In genomic region chr3:193782280-193782654, GRCh38 we compare ENCODE assay signal across 13 cellular contexts.
A peak's percentile ranks its signal among the peaks of the same experiment; 100 is the strongest.
DNase-seq lines count a peak whose midpoint lies in the region; ATAC-seq and TF ChIP-seq lines count a peak whose summit lies in the region.
"Had no signal": no experiment of that assay in that cellular context is flagged by ENCODE, and none has a peak within 500 bp of the region (broad histone marks: within the 10 kb centered on the region; RNA-seq: fewer than 3 reads in every experiment).

No MANE protein-coding gene starts in this region.

- no peak overlapping the region for H2BK20ac ChIP-seq in H9 (ENCODE audit: low read depth, low read length, poor library complexity, severe bottlenecking)

- no peaks in the 10 kb centered on the region for H3K36me3 Mint-ChIP-seq in H9 (ENCODE audit: insufficient read depth in 1 of 3, low read depth in 3 of 3)
- no peaks in the 10 kb centered on the region for H3K36me3 Mint-ChIP-seq in naive thymus-derived CD8-positive, alpha-beta T cell
- H3K36me3 Mint-ChIP-seq: activated naive CD4-positive, alpha-beta T cell treated with anti-CD3 and anti-CD28 coated beads, Interleukin-2, amount 10 ng/mL, durations not matched to agents 7 days and 5 days had no signal

- ATAC-seq in naive thymus-derived CD8-positive, alpha-beta T cell, result no peak
- ATAC-seq: activated CD8-positive, alpha-beta T cell treated with anti-CD3 and anti-CD28 coated beads for 36 hours had no signal

- H3K79me2 ChIP-seq in H9 (ENCODE audit: insufficient read depth, low read length), result no peaks in the 10 kb centered on the region
- H3K79me2 ChIP-seq in MM.1S (ENCODE audit: low read length), result no peaks in the 10 kb centered on the region

- H3K27ac Mint-ChIP-seq in H9, result no peak overlapping the region
- H3K27ac Mint-ChIP-seq in naive thymus-derived CD8-positive, alpha-beta T cell, result peak overlapping the region in 1 of 10 donors; percentile 1
- H3K27ac Mint-ChIP-seq: activated CD8-positive, alpha-beta T cell treated with anti-CD3 and anti-CD28 coated beads for 36 hours; activated naive CD4-positive, alpha-beta T cell treated with anti-CD3 and anti-CD28 coated beads, Interleukin-2, amount 10 ng/mL, durations not matched to agents 7 days and 5 days; CD4-positive, alpha-beta T cell had no signal

- no peaks in the 10 kb centered on the region for H3K36me3 ChIP-seq in SK-N-MC (ENCODE audit: insufficient read depth, low read length)
- no peaks in the 10 kb centered on the region for H3K36me3 ChIP-seq in prostate gland
- H3K36me3 ChIP-seq in MM.1S (replicated peaks; ENCODE audit: insufficient read depth, low read length), result no peaks in the 10 kb centered on the region

- no peak overlapping the region for H4K91ac ChIP-seq in H9 (ENCODE audit: insufficient read length, low read depth, low read length)

- H3K4me1 Mint-ChIP-seq in H9, result peaks cover 38 to 49% of the 10 kb centered on the region in 2 experiments
- H3K4me1 Mint-ChIP-seq in naive thymus-derived CD8-positive, alpha-beta T cell, result no peaks in the 10 kb centered on the region

- H3K4me3 ChIP-seq in SK-N-MC, result peak overlapping the region; percentile 31
- H3K4me3 ChIP-seq in prostate gland, result no peak overlapping the region
- no peak overlapping the region for H3K4me3 ChIP-seq in MM.1S (ENCODE audit: low read length)
- H3K4me3 ChIP-seq: skin epidermis had no signal

- no peak overlapping the region for H3K4me2 ChIP-seq in H9 (ENCODE audit: insufficient read depth, insufficient read length, low read length)
- H3K4me2 ChIP-seq in MM.1S (ENCODE audit: low read depth, low read length), result no peak overlapping the region

- H3K9ac ChIP-seq in H9 (ENCODE audit: extremely low read depth, insufficient read length, low read length) (no peak overlapping the region), SK-N-MC (ENCODE audit: insufficient read length) (no peak overlapping the region), MM.1S (ENCODE audit: low read length) (no peak overlapping the region)

- H3K4me3 Mint-ChIP-seq in H9, result no peak overlapping the region
- no peak overlapping the region for H3K4me3 Mint-ChIP-seq in naive thymus-derived CD8-positive, alpha-beta T cell
- H3K4me3 Mint-ChIP-seq: activated CD8-positive, alpha-beta T cell treated with anti-CD3 and anti-CD28 coated beads for 36 hours; activated naive CD4-positive, alpha-beta T cell treated with anti-CD3 and anti-CD28 coated beads, Interleukin-2, amount 10 ng/mL, durations not matched to agents 7 days and 5 days; CD4-positive, alpha-beta T cell had no signal

- H3K14ac ChIP-seq in H9 (ENCODE audit: insufficient read depth, low read length), result no peak overlapping the region

- H2AK5ac ChIP-seq in H9 (ENCODE audit: insufficient read length, low read length), result no peak overlapping the region

- H3K9me2 ChIP-seq in MM.1S (replicated peaks; ENCODE audit: insufficient read depth, low read length), result no peaks in the 10 kb centered on the region

- H3K4me1 ChIP-seq in H9 (ENCODE audit: insufficient read depth, low read length) (peaks cover 4% of the 10 kb centered on the region; the same call in 1 of the 2 replicates), prostate gland (replicated peaks) (no peaks in the 10 kb centered on the region), MM.1S (ENCODE audit: low read length) (0 out of 2 replicates have a peak, but pooled peaks cover 5% of the 10 kb centered on the region)

- no peak overlapping the region for H2BK5ac ChIP-seq in H9 (ENCODE audit: insufficient read length, low read length)

- no peak overlapping the region for H2BK12ac ChIP-seq in H9 (ENCODE audit: insufficient read length, low read depth, low read length)

- no peak overlapping the region for H4K8ac ChIP-seq in H9 (replicated peaks; ENCODE audit: insufficient read length, low read depth, low read length)

- H3K9me3 ChIP-seq in H9 (ENCODE audit: control insufficient read depth, low read depth, low read length) (no peaks in the 10 kb centered on the region), SK-N-MC (ENCODE audit: low read depth, low read length) (no peaks in the 10 kb centered on the region), prostate gland (no peaks in the 10 kb centered on the region), MM.1S (replicated peaks; ENCODE audit: insufficient read depth, low read length) (no peaks in the 10 kb centered on the region)

- POLR2A ChIA-PET in naive thymus-derived CD8-positive, alpha-beta T cell (lab: Charles Lee), result no interaction called here

- no peaks in the 10 kb centered on the region for H3F3A ChIP-seq in MM.1S (ENCODE audit: insufficient read depth, low read length)

- intact Hi-C loops in prostate gland (cut with DNase I), result no loop called here

- peaks cover 84% of the 10 kb centered on the region for H3K27me3 Mint-ChIP-seq in H9 (ENCODE audit: low read depth)
- H3K27me3 Mint-ChIP-seq in naive thymus-derived CD8-positive, alpha-beta T cell, result peaks cover 17 to 72% (median 34%) of the 10 kb centered on the region in 5 donors

- H2AFZ ChIP-seq in H9 (ENCODE audit: low read length) (no peak overlapping the region), MM.1S (ENCODE audit: low read length) (no peak overlapping the region)

- H3K27me3 ChIP-seq in H9 (ENCODE audit: insufficient read depth, low read length), result peaks cover 5% of the 10 kb centered on the region; the same call in 1 of the 2 replicates
- H3K27me3 ChIP-seq in prostate gland (replicated peaks; ENCODE audit: insufficient read depth), result no peaks in the 10 kb centered on the region
- no peaks in the 10 kb centered on the region for H3K27me3 ChIP-seq in MM.1S (replicated peaks; ENCODE audit: insufficient read depth, low read length)

- H2BK15ac ChIP-seq in H9 (ENCODE audit: low read depth, low read length), result no peak overlapping the region

- TF ChIP-seq POLR2A in prostate gland (IDR thresholded peaks at IDR 0.05), result no peak

- H4K20me1 ChIP-seq in H9 (ENCODE audit: control insufficient read depth, insufficient read depth, insufficient read length), result no peaks in the 10 kb centered on the region
- H4K20me1 ChIP-seq in MM.1S (ENCODE audit: insufficient read depth, low read length), result no peaks in the 10 kb centered on the region

- H3K23ac ChIP-seq in H9 (ENCODE audit: insufficient read length, low read depth, low read length), result no peak overlapping the region

- H3K56ac ChIP-seq in H9 (ENCODE audit: insufficient read length, low read depth, low read length), result no peak overlapping the region

- H3K9me3 Mint-ChIP-seq in H9, result peaks cover 0 to 2% of the 10 kb centered on the region in 2 experiments; a peak in 3 of 5 replicates
- H3K9me3 Mint-ChIP-seq in naive thymus-derived CD8-positive, alpha-beta T cell, result no peaks in the 10 kb centered on the region
- H3K9me3 Mint-ChIP-seq: activated CD8-positive, alpha-beta T cell treated with anti-CD3 and anti-CD28 coated beads for 36 hours; activated naive CD4-positive, alpha-beta T cell treated with anti-CD3 and anti-CD28 coated beads, Interleukin-2, amount 10 ng/mL, durations not matched to agents 7 days and 5 days; CD4-positive, alpha-beta T cell had no signal

- no peak for TF ChIP-seq CTCF in H9 (conservative IDR thresholded peaks at IDR 0.05)
- TF ChIP-seq CTCF in prostate gland (IDR thresholded peaks at IDR 0.05), result peak in 1 of 4 experiments; percentile 8
- no peak for TF ChIP-seq CTCF in MM.1S (IDR thresholded peaks at IDR 0.05; ENCODE audit: low read length)

- H3K27ac ChIP-seq in H9 (ENCODE audit: insufficient read length, low read depth, low read length), result no peak overlapping the region
- H3K27ac ChIP-seq in SK-N-MC, result peak overlapping the region; percentile 78
- H3K27ac ChIP-seq in prostate gland, result no peak overlapping the region
- H3K27ac ChIP-seq in MM.1S (ENCODE audit: low read length), result no peak overlapping the region
- H3K27ac ChIP-seq: skin epidermis had no signal

- H3K79me1 ChIP-seq in H9 (ENCODE audit: insufficient read depth, low read depth, low read length, poor library complexity, severe bottlenecking), result no peaks in the 10 kb centered on the region

- no peak overlapping the region for H2BK120ac ChIP-seq in H9 (ENCODE audit: low read depth, low read length, poor library complexity, severe bottlenecking)

- DNase-seq in H9 (peak; percentile 60), SK-N-MC (ENCODE audit: low read depth, low spot score) (no peak), glomerular visceral epithelial cell (ENCODE audit: extremely low spot score) (peak; percentile 93), prostate gland (ENCODE audit: low spot score) (peak; percentile 34), MM.1S (no peak), NCI-H2029 (lab: John Stamatoyannopoulos, UW) (no peak), hypothalamus (lab: John Stamatoyannopoulos, UW) (no peak)
- DNase-seq in naive thymus-derived CD8-positive, alpha-beta T cell, result no peak
- DNase-seq: activated CD8-positive, alpha-beta T cell treated with anti-CD3 and anti-CD28 coated beads for 36 hours; activated naive CD4-positive, alpha-beta T cell treated with anti-CD3 and anti-CD28 coated beads, Interleukin-2, amount 10 ng/mL, durations not matched to agents 7 days and 5 days; CD4-positive, alpha-beta T cell; NCI-H774 had no signal

- H3K23me2 ChIP-seq in H9 (ENCODE audit: insufficient read length, low read depth, low read length, poor library complexity, severe bottlenecking), result no peaks in the 10 kb centered on the region

- no peak overlapping the region for H3K18ac ChIP-seq in H9 (ENCODE audit: insufficient read length, low read depth, low read length)

- WGBS in H9 (ENCODE audit: extremely low coverage, insufficient read length, low lambda C conversion rate), result no CpG with 5 or more reads among the region's 9 CpGs
- WGBS in prostate gland, result 63% methylated on average over 9 of the region's 9 CpGs

- H3K4ac ChIP-seq in H9 (ENCODE audit: low read depth, low read length), result no peak overlapping the region

- H4K5ac ChIP-seq in H9 (ENCODE audit: insufficient read length, low read depth, low read length), result no peak overlapping the region

- H3T11ph ChIP-seq in H9 (ENCODE audit: low read length), result no peak overlapping the region

Comparison
In these comparisons a context has a peak if more than half of its experiments do, and no peak if none do; other contexts are left out.
1. DNase-seq: peak in H9 (single experiment), glomerular visceral epithelial cell (single experiment) and prostate gland (single experiment); none in SK-N-MC (single experiment), MM.1S (single experiment), NCI-H2029 (single experiment), hypothalamus (0 of 51) and naive thymus-derived CD8-positive, alpha-beta T cell (0 of 10).